ENCODE assay signal across 1 cellular context in genomic region chr10:110858297-110858934, GRCh38.
TF ChIP-seq lines count a peak whose summit lies in the region.

No MANE protein-coding gene starts in this region.

TF ChIP-seq in K562, 482 proteins besides CTCF, POLR2A, EP300 and RAD21 (continued from another document and continues in another):
- TF ChIP-seq E4F1 (CRISPR knock-in tag; IDR thresholded peaks at IDR 0.05; ENCODE audit: borderline replicate concordance) (no peak), DMBX1 (CRISPR knock-in tag; IDR thresholded peaks at IDR 0.05; ENCODE audit: borderline replicate concordance) (no peak), ZBTB11 (CRISPR knock-in tag; IDR thresholded peaks at IDR 0.05) (no peak), FOXP1 (CRISPR knock-in tag; IDR thresholded peaks at IDR 0.05) (no peak), CHD2 (IDR thresholded peaks at IDR 0.05; ENCODE audit: low read depth, low read length) (no peak), GATAD2B (IDR thresholded peaks at IDR 0.05; ENCODE audit: borderline replicate concordance) (no peak), HNRNPL (IDR thresholded peaks at IDR 0.05; ENCODE audit: low read depth, low read length) (no peak), DLX4 (CRISPR knock-in tag; IDR thresholded peaks at IDR 0.05) (no peak), COPS2 (conservative IDR thresholded peaks at IDR 0.05) (no peak), ZNF280B (CRISPR knock-in tag; IDR thresholded peaks at IDR 0.05) (no peak), FOXM1 (IDR thresholded peaks at IDR 0.05; ENCODE audit: low read depth) (peak; percentile 83), FOXM1 (CRISPR knock-in tag; IDR thresholded peaks at IDR 0.05; ENCODE audit: low read depth) (no peak), SMARCA4 (IDR thresholded peaks at IDR 0.05) (peak; percentile 89), ZNF253 (CRISPR knock-in tag; conservative IDR thresholded peaks at IDR 0.05) (no peak), BRF1 (IDR thresholded peaks at IDR 0.05; ENCODE audit: borderline replicate concordance, extremely low read depth, insufficient read length) (no peak), ZNF217 (CRISPR knock-in tag; IDR thresholded peaks at IDR 0.05) (no peak), ZHX1 (conservative IDR thresholded peaks at IDR 0.05; ENCODE audit: low read length) (no peak), SIX5 (IDR thresholded peaks at IDR 0.05; ENCODE audit: borderline replicate concordance in 1 of 2, insufficient read depth in 1 of 2, low read depth in 1 of 2, low read length in 2 of 2) (no peak), MCM5 (IDR thresholded peaks at IDR 0.05; ENCODE audit: low read depth) (no peak), YBX1 (IDR thresholded peaks at IDR 0.05) (no peak), ZBTB34 (CRISPR knock-in tag; IDR thresholded peaks at IDR 0.05) (no peak), ZNF354B (CRISPR knock-in tag; IDR thresholded peaks at IDR 0.05) (no peak), ZNF395 (CRISPR knock-in tag; IDR thresholded peaks at IDR 0.05) (no peak; the same call in 1 of the 2 replicates), TRIM24 (IDR thresholded peaks at IDR 0.05) (peak; percentile 83 to 87; a peak in 3 of 4 replicates), TCF3 (CRISPR knock-in tag; IDR thresholded peaks at IDR 0.05) (peak; percentile 88), HNRNPUL1 (IDR thresholded peaks at IDR 0.05; ENCODE audit: low read length) (no peak), ATF7 (IDR thresholded peaks at IDR 0.05) (no peak), RCOR1 (IDR thresholded peaks at IDR 0.05; ENCODE audit: borderline replicate concordance in 1 of 2, low read depth in 2 of 2, low read length in 2 of 2) (peak in 1 of 2 experiments; percentile 92; a peak in 2 of 4 replicates), ZNF311 (CRISPR knock-in tag; IDR thresholded peaks at IDR 0.05) (no peak), MTF1 (CRISPR knock-in tag; IDR thresholded peaks at IDR 0.05; ENCODE audit: borderline replicate concordance) (no peak), NR2F6 (CRISPR knock-in tag; IDR thresholded peaks at IDR 0.05) (no peak), STAT5A (IDR thresholded peaks at IDR 0.05; ENCODE audit: borderline replicate concordance, low read length) (peak; percentile 66; the same call in 1 of the 2 replicates), ZC3H11A (IDR thresholded peaks at IDR 0.05; ENCODE audit: low read depth, low read length) (no peak), TFAP4 (CRISPR knock-in tag; IDR thresholded peaks at IDR 0.05; ENCODE audit: borderline replicate concordance) (no peak), ZFP1 (CRISPR knock-in tag; IDR thresholded peaks at IDR 0.05) (no peak), CC2D1A (IDR thresholded peaks at IDR 0.05) (peak; percentile 72; the same call in 1 of the 2 replicates), POLR3G (IDR thresholded peaks at IDR 0.05; ENCODE audit: extremely low read depth, insufficient read length, insufficient replicate concordance) (no peak), RUNX1 (IDR thresholded peaks at IDR 0.05; ENCODE audit: low read depth) (no peak), PKNOX1 (IDR thresholded peaks at IDR 0.05) (no peak), PHF21A (IDR thresholded peaks at IDR 0.05; ENCODE audit: borderline replicate concordance, low read depth) (no peak), TBP (optimal IDR thresholded peaks at IDR 0.05; ENCODE audit: low read depth, low read length) (no peak), ZNF282 (CRISPR knock-in tag; IDR thresholded peaks at IDR 0.05) (no peak), BRCA1 (IDR thresholded peaks at IDR 0.05) (no peak), BRCA1 (CRISPR knock-in tag; IDR thresholded peaks at IDR 0.05) (no peak), LARP7 (IDR thresholded peaks at IDR 0.05) (no peak), HDAC3 (IDR thresholded peaks at IDR 0.05; ENCODE audit: borderline replicate concordance, partially characterized antibody) (peak; percentile 65), UBTF (IDR thresholded peaks at IDR 0.05; ENCODE audit: borderline replicate concordance in 1 of 2, low read depth in 2 of 2, low read length in 2 of 2) (no peak), SETDB1 (IDR thresholded peaks at IDR 0.05; ENCODE audit: low read length) (no peak), L3MBTL2 (IDR thresholded peaks at IDR 0.05) (no peak), ZBTB1 (CRISPR knock-in tag; IDR thresholded peaks at IDR 0.05; ENCODE audit: borderline replicate concordance, low read depth) (no peak), ARNT (IDR thresholded peaks at IDR 0.05) (no peak), TAL1 (IDR thresholded peaks at IDR 0.05) (peak; percentile 90), ZNF134 (CRISPR knock-in tag; conservative IDR thresholded peaks at IDR 0.05) (no peak), FOXK2 (conservative IDR thresholded peaks at IDR 0.05 in 1 of 2, IDR thresholded peaks at IDR 0.05 in 1 of 2; ENCODE audit: low read depth in 2 of 2) (peak; percentile 90 to 92)
